In genomic region chr9:87711857-87712800, GRCh38 we compare ENCODE assay signal across 9 cellular contexts. TPM values are rescaled to one million over a fixed set of nuclear protein-coding genes. Genes with fewer than 3 reads are reported as not detected.
DNase-seq lines count a peak whose midpoint lies in the region; ATAC-seq and TF ChIP-seq lines count a peak whose summit lies in the region.
"Had no signal": no experiment of that assay in that cellular context is flagged by ENCODE, and none has a peak within 500 bp of the region (broad histone marks: within the 10 kb centered on the region; RNA-seq: fewer than 3 reads in every experiment).

No MANE protein-coding gene starts in this region.

- H2AFZ ChIP-seq in ACC112 (ENCODE audit: low read length, unreplicated experiment), result peak overlapping the region; percentile 10
- H2AFZ ChIP-seq in IMR-90 (replicated peaks; ENCODE audit: low read length, poor library complexity), result peak overlapping the region; percentile 91

- H3K14ac ChIP-seq in IMR-90 (replicated peaks; ENCODE audit: low read depth, low read length), result peak overlapping the region; percentile 80

- no CpG with 5 or more reads among the region's 9 CpGs for WGBS in IMR-90 (ENCODE audit: extremely low coverage in 2 of 2, insufficient read length in 1 of 2), 2 experiments
- WGBS in mesendoderm (ENCODE audit: extremely low coverage, insufficient coverage, low lambda C conversion rate), result no CpG with 5 or more reads among the region's 9 CpGs

- DNase-seq in IMR-90, result peak; percentile 81
- peak; percentile 77 for DNase-seq in choroid plexus epithelial cell (ENCODE audit: low read depth)
- peak; percentile 90 for DNase-seq in mesendoderm
- DNase-seq in naive thymus-derived CD8-positive, alpha-beta T cell, result no peak
- DNase-seq in stimulated activated CD4-positive, alpha-beta T cell treated with anti-CD3 and anti-CD28 coated beads, Interleukin-12 subunit alpha, Interleukin-12 subunit beta, amount 100 ng/mL, for 4 hours, result no peak
- DNase-seq in sciatic nerve (ENCODE audit: low spot score), result no peak
- DNase-seq in KG1 (lab: John Stamatoyannopoulos, UW), result no peak
- DNase-seq: kidney had no signal

- CTCF ChIA-PET in IMR-90 (lab: Yijun Ruan, JAX), result interaction anchor here (0.6 to 1.3 kb wide), 2 partner anchors 27 to 1082 kb away, joined by 4 to 8 read pairs; no protein-coding TSS in a partner anchor

- H3K27me3 ChIP-seq in ACC112 (ENCODE audit: insufficient read depth, low read length) (no peaks in the 10 kb centered on the region), IMR-90 (ENCODE audit: control insufficient read depth, insufficient read depth, low read length) (no peaks in the 10 kb centered on the region), mesendoderm (ENCODE audit: insufficient read depth, low read length, poor library complexity) (no peaks in the 10 kb centered on the region)

- dilution Hi-C loops in IMR-90 (cut with HindIII; ENCODE audit: low sequenced_read_pairs, unreplicated experiment), result no loop called here

- H3K36me3 Mint-ChIP-seq in naive thymus-derived CD8-positive, alpha-beta T cell, result no peaks in the 10 kb centered on the region

- peak overlapping the region; percentile 62; the same call in 1 of the 2 replicates for H3K56ac ChIP-seq in IMR-90 (ENCODE audit: extremely low read depth, insufficient read depth, low read length)
- no peak overlapping the region for H3K56ac ChIP-seq in mesendoderm (ENCODE audit: low read length)

- peak overlapping the region; percentile 97 for H2BK20ac ChIP-seq in IMR-90 (ENCODE audit: low read depth, low read length)

- H3K18ac ChIP-seq in IMR-90 (ENCODE audit: low read depth, low read length), result peak overlapping the region; percentile 94
- no peak overlapping the region for H3K18ac ChIP-seq in mesendoderm (ENCODE audit: low read length)

- peak; percentile 48 for TF ChIP-seq POLR2A in IMR-90 (IDR thresholded peaks at IDR 0.05; ENCODE audit: low read depth, low read length)

- no peaks in the 10 kb centered on the region for H3K9me3 ChIP-seq in IMR-90 (ENCODE audit: control insufficient read depth, insufficient read depth, low read length)

- H3K4me1 ChIP-seq in ACC112 (ENCODE audit: control insufficient read depth, insufficient read depth, low read length, unreplicated experiment), result peaks cover 45% of the 10 kb centered on the region
- H3K4me1 ChIP-seq in IMR-90 (ENCODE audit: control insufficient read depth, insufficient read depth, low read length), result peaks cover 16% of the 10 kb centered on the region
- no peaks in the 10 kb centered on the region for H3K4me1 ChIP-seq in mesendoderm (ENCODE audit: control insufficient read depth, low read depth, low read length)

- no peaks in the 10 kb centered on the region for H4K20me1 ChIP-seq in IMR-90 (ENCODE audit: insufficient read depth, low read length)

- H3K23ac ChIP-seq in IMR-90 (ENCODE audit: low read depth, low read length) (peak overlapping the region; percentile 99), mesendoderm (ENCODE audit: low read length) (no peak overlapping the region)

- peaks cover 20% of the 10 kb centered on the region for H3K9me1 ChIP-seq in IMR-90 (ENCODE audit: insufficient read depth, low read length)

- no peak overlapping the region; the same call in 1 of the 2 replicates for H3K4me2 ChIP-seq in IMR-90 (ENCODE audit: low read depth, low read length)
- no peak overlapping the region for H3K4me2 ChIP-seq in mesendoderm (ENCODE audit: low read length)

- peak overlapping the region; percentile 42 for H2AK9ac ChIP-seq in IMR-90 (replicated peaks; ENCODE audit: low read depth, low read length, poor library complexity)

- no peak for TF ChIP-seq RAD21 in IMR-90 (IDR thresholded peaks at IDR 0.05; ENCODE audit: low read length)

- peak overlapping the region; percentile 72 to 99 for H4K8ac ChIP-seq in IMR-90 (ENCODE audit: low read depth in 2 of 2, low read length in 2 of 2)
- H4K8ac ChIP-seq in mesendoderm (ENCODE audit: low read depth, low read length), result no peak overlapping the region

- no TSS peak for BruUV-seq in IMR-90 (replicated peaks; lab: Mats Ljungman, UMichigan)

- no peak overlapping the region for H3K4me3 Mint-ChIP-seq in naive thymus-derived CD8-positive, alpha-beta T cell

- H3K9ac ChIP-seq in IMR-90 (ENCODE audit: low read depth, low read length) (no peak overlapping the region), mesendoderm (ENCODE audit: low read length) (no peak overlapping the region)

- peaks cover 0 to 6% of the 10 kb centered on the region in 2 experiments; a peak in 2 of 4 replicates for H3K79me1 ChIP-seq in IMR-90 (ENCODE audit: low read depth in 1 of 2, low read length in 2 of 2)
- no peaks in the 10 kb centered on the region for H3K79me1 ChIP-seq in mesendoderm (ENCODE audit: low read length)

- H4K91ac ChIP-seq in IMR-90 (ENCODE audit: insufficient read depth, low read depth, low read length), result peak overlapping the region; percentile 90

- peak overlapping the region; percentile 100 for H3K27ac ChIP-seq in ACC112 (ENCODE audit: low read depth, low read length)
- H3K27ac ChIP-seq in IMR-90 (ENCODE audit: insufficient read depth, low read length), result peak overlapping the region; percentile 89
- H3K27ac ChIP-seq in mesendoderm (ENCODE audit: low read depth, low read length), result no peak overlapping the region

- H3K79me2 ChIP-seq in ACC112 (ENCODE audit: control insufficient read depth, insufficient read depth, low read length, unreplicated experiment), result no peaks in the 10 kb centered on the region
- H3K79me2 ChIP-seq in mesendoderm (ENCODE audit: control insufficient read depth, insufficient read depth, low read length), result no peaks in the 10 kb centered on the region

- H3K36me3 ChIP-seq in ACC112 (ENCODE audit: insufficient read depth, low read length) (no peaks in the 10 kb centered on the region), IMR-90 (ENCODE audit: control insufficient read depth, insufficient read depth, low read length) (no peaks in the 10 kb centered on the region), mesendoderm (ENCODE audit: control insufficient read depth, insufficient read depth, low read length) (peaks cover 4% of the 10 kb centered on the region)

- in situ Hi-C loops in IMR-90 (cut with MboI; ENCODE audit: low sequenced_read_pairs), result loop anchor here (25.0 kb wide), 1 partner anchor 850 kb away; no protein-coding TSS in a partner anchor

- H3K27me3 Mint-ChIP-seq in naive thymus-derived CD8-positive, alpha-beta T cell, result peaks cover 0 to 5% (median 2%) of the 10 kb centered on the region in 5 donors

- peaks cover 8 to 17% (median 16%) of the 10 kb centered on the region in 4 donors for H3K4me1 Mint-ChIP-seq in naive thymus-derived CD8-positive, alpha-beta T cell

- H3K4ac ChIP-seq in IMR-90 (ENCODE audit: low read depth, low read length) (peak overlapping the region; percentile 97), mesendoderm (ENCODE audit: low read depth, low read length) (no peak overlapping the region)

- H3K9me3 Mint-ChIP-seq in naive thymus-derived CD8-positive, alpha-beta T cell, result no peaks in the 10 kb centered on the region

- H2AK5ac ChIP-seq in IMR-90 (ENCODE audit: low read depth, low read length) (peak overlapping the region; percentile 73), mesendoderm (ENCODE audit: low read length) (no peak overlapping the region)

- ATAC-seq in IMR-90 (ENCODE audit: low read depth), result peak; percentile 72
- no peak for ATAC-seq in naive thymus-derived CD8-positive, alpha-beta T cell
- no peak for ATAC-seq in sciatic nerve

- H3K4me3 ChIP-seq in ACC112 (ENCODE audit: low read depth, low read length) (peak overlapping the region; percentile 50; the same call in 1 of the 2 replicates), IMR-90 (ENCODE audit: insufficient read depth, low read depth, low read length) (no peak overlapping the region), choroid plexus epithelial cell (ENCODE audit: low read depth, low read length) (no peak overlapping the region), mesendoderm (ENCODE audit: low read length) (no peak overlapping the region)

- TF ChIP-seq CTCF in IMR-90 (conservative IDR thresholded peaks at IDR 0.05; ENCODE audit: low read depth, low read length), result no peak
- TF ChIP-seq CTCF in choroid plexus epithelial cell (conservative IDR thresholded peaks at IDR 0.05; ENCODE audit: low read depth, low read length), result no peak

- H4K5ac ChIP-seq in IMR-90 (ENCODE audit: low read depth, low read length) (peak overlapping the region; percentile 65), mesendoderm (ENCODE audit: low read length) (no peak overlapping the region)

- H3K27ac Mint-ChIP-seq in naive thymus-derived CD8-positive, alpha-beta T cell, result peak overlapping the region in 2 of 10 donors; percentile 9 to 13

- H2BK120ac ChIP-seq in IMR-90 (ENCODE audit: low read depth, low read length) (peak overlapping the region; percentile 99), mesendoderm (ENCODE audit: low read depth, low read length) (no peak overlapping the region)

- POLR2A ChIA-PET in IMR-90 (lab: Charles Lee; ENCODE audit: unreplicated experiment), result no interaction called here
- POLR2A ChIA-PET in naive thymus-derived CD8-positive, alpha-beta T cell (lab: Charles Lee), result no interaction called here

- H2BK15ac ChIP-seq in IMR-90 (ENCODE audit: low read depth, low read length) (peak overlapping the region; percentile 97; the same call in 2 of the 3 replicates), mesendoderm (replicated peaks; ENCODE audit: low read depth) (no peak overlapping the region)

- peak overlapping the region; percentile 100 for H2BK5ac ChIP-seq in IMR-90 (ENCODE audit: low read depth, low read length, poor library complexity, severe bottlenecking)
- no peak overlapping the region for H2BK5ac ChIP-seq in mesendoderm (ENCODE audit: low read length)

- intact Hi-C loops in IMR-90 (cut with micrococcal nuclease), result loop anchor here (10.0 kb wide), 1 partner anchor 1603 kb away; the partner anchor contains the start of genes CKS2 and SECISBP2
- intact Hi-C loops in sciatic nerve (cut with DNase I), result no loop called here

TF ChIP-seq in IMR-90, 13 proteins besides CTCF, POLR2A, EP300 and RAD21 (continues in another document):
- peak; percentile 33 for TF ChIP-seq RCOR1 (IDR thresholded peaks at IDR 0.05; ENCODE audit: insufficient replicate concordance, low read length)
- TF ChIP-seq MXI1 (IDR thresholded peaks at IDR 0.05; ENCODE audit: borderline replicate concordance, low read depth, low read length), result no peak
- TF ChIP-seq SMC3 (IDR thresholded peaks at IDR 0.05; ENCODE audit: low read depth, low read length), result no peak
- TF ChIP-seq BHLHE40 (IDR thresholded peaks at IDR 0.05; ENCODE audit: low read depth, low read length), result no peak
- no peak for TF ChIP-seq NFE2L2 (IDR thresholded peaks at IDR 0.05; ENCODE audit: low read depth, low read length)

RNA-seq across cellular contexts. Expression of gene CTSL, which starts 13.8 kb away (rescaled TPM):
- total RNA-seq in IMR-90 (2012; rRNA removed) (57.0 and 89.7 TPM in 2 replicates), sciatic nerve (162 TPM)
- 104 and 112 TPM in 2 replicates for polyA plus RNA-seq in IMR-90 (2012; rRNA removed)
- polyA plus RNA-seq in IMR-90 (2012; cell fraction: cytosol; rRNA removed), result 45.3 and 56.3 TPM in 2 replicates
- 13.5 and 55.6 TPM in 2 replicates for polyA plus RNA-seq in IMR-90 (2012; cell fraction: nucleus; rRNA removed; ENCODE audit: low replicate concordance)
- polyA plus RNA-seq in mesendoderm (2013, experiment 1 of 2), result 32.4 TPM
- 31.7 TPM for polyA plus RNA-seq in mesendoderm (2013, experiment 2 of 2)
- total RNA-seq in naive thymus-derived CD8-positive, alpha-beta T cell, result 10 to 100 TPM; 27.3 to 27.5 TPM
- polyA plus RNA-seq in naive thymus-derived CD8-positive, alpha-beta T cell, result 1 to 10 TPM in 1 of 3 donors, under 1 TPM in 1, not detected in 1; 0.87 to 7.4 TPM

Comparison
In these comparisons a context has a peak if more than half of its experiments do, and no peak if none do; other contexts are left out.
1. DNase-seq: peak in IMR-90 (single experiment), choroid plexus epithelial cell (single experiment) and mesendoderm (single experiment); none in naive thymus-derived CD8-positive, alpha-beta T cell (0 of 10), stimulated activated CD4-positive, alpha-beta T cell treated with anti-CD3 and anti-CD28 coated beads, Interleukin-12 subunit alpha, Interleukin-12 subunit beta, amount 100 ng/mL, for 4 hours (single experiment), sciatic nerve (single experiment) and KG1 (single experiment).